ENCODE assay signal across 10 cellular contexts in the genomic region with DNA sequence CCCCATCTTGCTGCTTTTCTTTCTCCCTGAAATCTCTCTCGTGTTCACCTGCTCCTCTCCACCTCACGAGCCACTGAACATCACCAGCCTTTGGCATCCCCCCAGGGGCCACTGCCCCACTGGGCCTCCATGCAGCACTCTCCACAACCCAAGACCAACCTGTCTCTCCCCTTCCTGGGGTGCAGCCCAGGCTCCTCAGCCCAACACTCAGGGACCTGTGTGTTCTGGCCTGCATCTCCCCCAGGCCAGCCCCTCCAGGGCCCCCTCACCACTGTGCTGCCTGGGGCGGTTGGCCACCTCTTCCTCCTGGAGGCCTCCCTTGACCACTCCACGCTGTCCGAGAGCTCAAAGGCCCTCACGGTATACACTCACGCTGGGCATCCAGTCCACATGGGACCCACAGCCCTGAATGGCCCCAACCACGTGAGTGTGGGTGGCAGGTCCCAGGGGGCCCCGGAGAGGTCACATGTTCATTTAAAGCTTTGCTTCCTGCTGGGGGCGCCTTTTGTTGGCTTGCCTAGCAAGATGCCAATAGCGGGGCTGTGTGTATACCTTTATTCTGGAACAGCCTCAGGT. TPM values are rescaled to one million over a fixed set of nuclear protein-coding genes. Genes with fewer than 3 reads are reported as not detected.
A peak's percentile ranks its signal among the peaks of the same experiment; 100 is the strongest.
DNase-seq lines count a peak whose midpoint lies in the region; ATAC-seq and TF ChIP-seq lines count a peak whose summit lies in the region.
"Had no signal": no experiment of that assay in that cellular context is flagged by ENCODE, and none has a peak within 500 bp of the region (broad histone marks: within the 10 kb centered on the region; RNA-seq: fewer than 3 reads in every experiment).

No MANE protein-coding gene starts in this region.

- no peak for TF ChIP-seq RAD21 in SK-N-SH (IDR thresholded peaks at IDR 0.05; ENCODE audit: low read length)

- no peaks in the 10 kb centered on the region for H3K4me1 ChIP-seq in right lobe of liver
- H3K4me1 ChIP-seq in SK-N-SH (ENCODE audit: control insufficient read depth in 1 of 2, insufficient read depth in 2 of 2, low read depth in 1 of 2, low read length in 1 of 2) = no peaks in the 10 kb centered on the region; a peak in 1 of 4 replicates

- peaks cover 9% of the 10 kb centered on the region; the same call in 1 of the 2 replicates for H3K79me2 ChIP-seq in SK-N-SH (ENCODE audit: insufficient read depth)

- no peak overlapping the region for H3K4me2 ChIP-seq in SK-N-SH

- H3K9ac ChIP-seq in SK-N-SH = no peak overlapping the region

- H3K27ac ChIP-seq in right lobe of liver (peak overlapping the region; percentile 13 to 88 (median 71)), SK-N-SH (ENCODE audit: low read depth in 2 of 2, low read length in 1 of 2) (no peak overlapping the region), dorsolateral prefrontal cortex (peak overlapping the region in 11 of 59 donors; percentile 3 to 75 (median 22))
- H3K27ac ChIP-seq: VCaP had no signal

- peaks cover 28 to 38% (median 30%) of the 10 kb centered on the region in 3 donors for H3K4me1 Mint-ChIP-seq in IgD-negative memory B cell

- H3K9me3 ChIP-seq in right lobe of liver (no peaks in the 10 kb centered on the region), SK-N-SH (no peaks in the 10 kb centered on the region)

- H3K27me3 Mint-ChIP-seq in IgD-negative memory B cell = no peaks in the 10 kb centered on the region

- intact Hi-C loops in right lobe of liver (cut with DNase I) = no loop called here
- intact Hi-C loops in dorsolateral prefrontal cortex (cut with DNase I) = loop anchor here (10.0 kb wide), 2 partner anchors 195 to 395 kb away; partner anchors contain the start of gene MXD3 (in 1 of the 2)

- no peak for TF ChIP-seq EP300 in SK-N-SH (IDR thresholded peaks at IDR 0.05; ENCODE audit: borderline replicate concordance in 1 of 2, low read depth in 1 of 2, low read length in 1 of 2)

- in situ Hi-C loops in G401 (cut with HindIII; ENCODE audit: low sequenced_read_pairs) = no loop called here

- TF ChIP-seq CTCF in right lobe of liver (IDR thresholded peaks at IDR 0.05) (no peak), SK-N-SH (IDR thresholded peaks at IDR 0.05) (no peak), dorsolateral prefrontal cortex (IDR thresholded peaks at IDR 0.05 in 54 of 56, conservative IDR thresholded peaks at IDR 0.05 in 2 of 56; ENCODE audit: low read depth in 1 of 56, partially characterized antibody in 56 of 56) (no peak)

- no peaks in the 10 kb centered on the region for H3K9me2 ChIP-seq in SK-N-SH

- no peaks in the 10 kb centered on the region for H3F3A ChIP-seq in SK-N-SH (replicated peaks; ENCODE audit: insufficient read depth)

- no peak overlapping the region for H2AFZ ChIP-seq in SK-N-SH (ENCODE audit: low read depth)

- no peaks in the 10 kb centered on the region for H3K9me3 Mint-ChIP-seq in IgD-negative memory B cell

- H3K4me3 ChIP-seq in right lobe of liver (peak overlapping the region in 1 of 3 donors; percentile 20), SK-N-SH (ENCODE audit: low read depth in 2 of 2, low read length in 1 of 2) (no peak overlapping the region), dorsolateral prefrontal cortex (peak overlapping the region in 5 of 59 donors; percentile 29 to 52 (median 43))

- H3K36me3 ChIP-seq in right lobe of liver (peaks cover 0 to 40% (median 11%) of the 10 kb centered on the region in 4 donors), SK-N-SH (replicated peaks in 1 of 2; ENCODE audit: control insufficient read depth in 1 of 2, insufficient read depth in 2 of 2, low read length in 1 of 2) (peaks cover 13 to 47% of the 10 kb centered on the region in 2 experiments)

- DNase-seq in GF-D8 (lab: John Stamatoyannopoulos, UW) = peak; percentile 57
- DNase-seq in right lobe of liver = peak in 1 of 3 donors; percentile 60
- DNase-seq in G401 (ENCODE audit: low spot score) = no peak
- no peak for DNase-seq in SK-N-SH
- no peak for DNase-seq in foreskin melanocyte
- no peak for DNase-seq in dorsolateral prefrontal cortex
- DNase-seq: IMR-90 had no signal

- no peaks in the 10 kb centered on the region for H4K20me1 ChIP-seq in SK-N-SH (ENCODE audit: insufficient read depth)

- no peak for TF ChIP-seq POLR2A in right lobe of liver (IDR thresholded peaks at IDR 0.05)

- CTCF ChIA-PET in SK-N-SH (lab: Yijun Ruan, JAX) = interaction anchor here (0.8 to 8.8 kb wide), 3 partner anchors 9 to 119 kb away, joined by 3 to 80 read pairs (median 6); no protein-coding TSS in a partner anchor

- peaks cover 5% of the 10 kb centered on the region for H3K36me3 Mint-ChIP-seq in IgD-negative memory B cell

- ATAC-seq in GM19452 (IDR thresholded peaks at IDR 0.05; ENCODE audit: unreplicated experiment) (peak; percentile 33), right lobe of liver (no peak)

- POLR2A ChIA-PET in SK-N-SH (lab: Yijun Ruan, JAX) = no interaction called here

- H3K27me3 ChIP-seq in right lobe of liver (no peaks in the 10 kb centered on the region), SK-N-SH (ENCODE audit: insufficient read depth) (no peaks in the 10 kb centered on the region), dorsolateral prefrontal cortex (no peaks in the 10 kb centered on the region)

- peak overlapping the region; percentile 92 to 100 (median 96) for H3K4me3 Mint-ChIP-seq in IgD-negative memory B cell

- WGBS in right lobe of liver (ENCODE audit: insufficient coverage, low coverage, low lambda C conversion rate, missing lambda C conversion rate) = 50% methylated on average over 4 of the region's 11 CpGs
- WGBS in SK-N-SH (ENCODE audit: low lambda C conversion rate) = 96% methylated on average over 11 of the region's 11 CpGs

- H3K27ac Mint-ChIP-seq in IgD-negative memory B cell = peak overlapping the region; percentile 92 to 99 (median 98)

TF ChIP-seq in SK-N-SH, 30 proteins besides CTCF, POLR2A, EP300 and RAD21 (continues in another document):
- no peak for TF ChIP-seq RFX5 (IDR thresholded peaks at IDR 0.05; ENCODE audit: low read length)
- no peak for TF ChIP-seq MAX (IDR thresholded peaks at IDR 0.05; ENCODE audit: low read depth)
- no peak for TF ChIP-seq RCOR1 (IDR thresholded peaks at IDR 0.05; ENCODE audit: low read length)
- no peak for TF ChIP-seq RXRA (IDR thresholded peaks at IDR 0.05; ENCODE audit: borderline replicate concordance, low read depth)
- no peak for TF ChIP-seq IRF3 (IDR thresholded peaks at IDR 0.05; ENCODE audit: low read depth, low read length)
- TF ChIP-seq TAF1 (IDR thresholded peaks at IDR 0.05; ENCODE audit: borderline replicate concordance, low read depth, low read length) = no peak
- no peak for TF ChIP-seq POLR2AphosphoS5 (IDR thresholded peaks at IDR 0.05; ENCODE audit: low read depth, low read length)
- TF ChIP-seq FOXJ3 (CRISPR knock-in tag; IDR thresholded peaks at IDR 0.05) = no peak
- TF ChIP-seq SMC3 (IDR thresholded peaks at IDR 0.05; ENCODE audit: low read depth, low read length) = no peak
- no peak for TF ChIP-seq FOXM1 (IDR thresholded peaks at IDR 0.05; ENCODE audit: low read depth)

RNA-seq across cellular contexts. Expression of gene DOK3, which starts 0.5 kb away (rescaled TPM):
- polyA plus RNA-seq in IgD-negative memory B cell (154 TPM), SK-N-SH (2012; rRNA removed) (1.9 and 2.2 TPM in 2 replicates)
- total RNA-seq in right lobe of liver (1 to 10 TPM; 2.5 to 6.6 (median 3.9) TPM), dorsolateral prefrontal cortex (10 to 100 TPM in 81 of 120 experiments, 1 to 10 TPM in 39; 4.4 to 26.7 (median 11.1) TPM)
- total RNA-seq in G401 (2014; rRNA removed; shearing (Covaris generic)) = 0.85 and 6.3 TPM in 2 replicates
- 0.67 and 1.2 TPM in 2 replicates for polyA plus RNA-seq in SK-N-SH (2012; cell fraction: cytosol; rRNA removed)
- 11.8 and 14.3 TPM in 2 replicates for polyA plus RNA-seq in SK-N-SH (2012; cell fraction: nucleus; rRNA removed)

RNA-seq across cellular contexts. Expression of gene DDX41, which starts 6.7 kb away (rescaled TPM):
- polyA plus RNA-seq in IgD-negative memory B cell = 74.2 TPM
- 10 to 100 TPM; 35.1 to 64.8 (median 47.9) TPM for total RNA-seq in right lobe of liver
- total RNA-seq in G401 (2014; rRNA removed; shearing (Covaris generic)) = 96.6 and 166 TPM in 2 replicates
- 158 and 176 TPM in 2 replicates for polyA plus RNA-seq in SK-N-SH (2012; rRNA removed)
- polyA plus RNA-seq in SK-N-SH (2012; cell fraction: cytosol; rRNA removed) = 77.5 and 107 TPM in 2 replicates
- 306 and 385 TPM in 2 replicates for polyA plus RNA-seq in SK-N-SH (2012; cell fraction: nucleus; rRNA removed)
- total RNA-seq in dorsolateral prefrontal cortex = 100 to 1,000 TPM in 41 of 120 experiments, 10 to 100 TPM in 79; 59.7 to 128 (median 92.7) TPM

RNA-seq across cellular contexts. Expression of gene PDLIM7, which starts 12.7 kb away (rescaled TPM):
- polyA plus RNA-seq in IgD-negative memory B cell = 16.3 TPM
- total RNA-seq in right lobe of liver = 10 to 100 TPM in 4 of 6 experiments, 1 to 10 TPM in 2; 3.7 to 24.0 (median 13.6) TPM
- 297 and 299 TPM in 2 replicates for total RNA-seq in G401 (2014; rRNA removed; shearing (Covaris generic))
- polyA plus RNA-seq in SK-N-SH (2012; rRNA removed) = 183 and 206 TPM in 2 replicates
- 60.8 and 101 TPM in 2 replicates for polyA plus RNA-seq in SK-N-SH (2012; cell fraction: cytosol; rRNA removed)
- 702 and 826 TPM in 2 replicates for polyA plus RNA-seq in SK-N-SH (2012; cell fraction: nucleus; rRNA removed)
- 10 to 100 TPM; 12.0 to 88.0 (median 35.5) TPM for total RNA-seq in dorsolateral prefrontal cortex

RNA-seq across cellular contexts. Expression of gene DBN1, which starts 36.6 kb away (rescaled TPM):
- 0.54 TPM for polyA plus RNA-seq in IgD-negative memory B cell
- 1 to 10 TPM; 1.1 to 4.6 (median 3.1) TPM for total RNA-seq in right lobe of liver
- total RNA-seq in G401 (2014; rRNA removed; shearing (Covaris generic)) = 295 and 370 TPM in 2 replicates
- polyA plus RNA-seq in SK-N-SH (2012; rRNA removed) = 176 and 244 TPM in 2 replicates
- polyA plus RNA-seq in SK-N-SH (2012; cell fraction: cytosol; rRNA removed) = 109 and 114 TPM in 2 replicates
- 1,021 and 1,050 TPM in 2 replicates for polyA plus RNA-seq in SK-N-SH (2012; cell fraction: nucleus; rRNA removed)
- 100 to 1,000 TPM in 63 of 120 experiments, 10 to 100 TPM in 57; 46.8 to 130 (median 101) TPM for total RNA-seq in dorsolateral prefrontal cortex

RNA-seq across cellular contexts. Expression of gene FAM193B, which starts 44.3 kb away (rescaled TPM):
- polyA plus RNA-seq in IgD-negative memory B cell = 4.5 TPM
- 10 to 100 TPM; 22.1 to 55.4 (median 39.2) TPM for total RNA-seq in right lobe of liver
- total RNA-seq in G401 (2014; rRNA removed; shearing (Covaris generic)) = 29.0 and 45.3 TPM in 2 replicates
- 44.4 and 48.1 TPM in 2 replicates for polyA plus RNA-seq in SK-N-SH (2012; rRNA removed)
- 10.1 and 14.0 TPM in 2 replicates for polyA plus RNA-seq in SK-N-SH (2012; cell fraction: cytosol; rRNA removed)
- 327 and 442 TPM in 2 replicates for polyA plus RNA-seq in SK-N-SH (2012; cell fraction: nucleus; rRNA removed)
- total RNA-seq in dorsolateral prefrontal cortex = 100 to 1,000 TPM in 113 of 120 experiments, 10 to 100 TPM in 7; 91.8 to 259 (median 127) TPM

Comparison
In these comparisons a context has a peak if more than half of its experiments do, and no peak if none do; other contexts are left out.
1. H3K27ac ChIP-seq: peak in right lobe of liver (3 of 3); none in SK-N-SH (0 of 2).
2. intact Hi-C loops: an anchor here in dorsolateral prefrontal cortex (10.0 kb wide); none called in right lobe of liver.